Comparison of ENCODE assay signal across 14 cellular contexts in the genomic region with DNA sequence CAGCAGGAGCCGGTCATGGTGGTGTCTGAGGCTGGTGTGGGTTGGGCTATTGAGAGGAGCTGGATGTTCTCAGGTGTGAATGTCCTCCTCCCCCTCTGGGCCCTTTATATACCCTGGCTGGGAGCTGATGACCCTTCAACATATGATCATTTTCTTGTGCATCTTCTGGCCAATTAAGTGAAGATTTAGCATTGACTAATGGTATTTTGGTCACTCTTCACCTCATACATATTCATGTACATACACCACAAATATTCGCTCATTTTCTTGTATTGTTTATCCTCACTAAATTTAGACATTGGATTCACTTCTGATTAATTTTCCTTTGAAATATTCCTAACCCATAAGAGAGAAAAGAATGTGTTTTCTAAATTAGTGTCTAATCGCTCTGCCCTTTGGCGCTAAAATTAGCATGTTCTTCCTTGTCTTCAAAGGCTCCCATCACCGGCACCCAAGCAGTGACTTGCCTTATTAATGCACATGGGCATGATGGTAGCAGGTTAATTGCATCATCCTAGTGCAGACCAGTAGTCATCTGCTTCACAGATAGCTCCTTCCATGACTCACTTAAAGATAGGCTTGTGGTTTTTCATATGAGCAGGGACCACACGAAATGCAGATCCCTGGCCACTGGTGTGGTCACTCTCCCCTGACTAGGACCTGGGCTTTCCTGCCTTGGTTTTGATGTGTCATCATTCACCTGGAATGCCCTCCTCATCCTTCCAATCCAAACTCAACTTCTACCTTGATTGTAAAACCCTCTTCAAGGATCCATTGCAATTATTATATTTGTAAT. TPM values are rescaled to one million over a fixed set of nuclear protein-coding genes. Genes with fewer than 3 reads are reported as not detected.
DNase-seq lines count a peak whose midpoint lies in the region; ATAC-seq and TF ChIP-seq lines count a peak whose summit lies in the region.
"Had no signal": no experiment of that assay in that cellular context is flagged by ENCODE, and none has a peak within 500 bp of the region (broad histone marks: within the 10 kb centered on the region; RNA-seq: fewer than 3 reads in every experiment).

A gene with protein sequence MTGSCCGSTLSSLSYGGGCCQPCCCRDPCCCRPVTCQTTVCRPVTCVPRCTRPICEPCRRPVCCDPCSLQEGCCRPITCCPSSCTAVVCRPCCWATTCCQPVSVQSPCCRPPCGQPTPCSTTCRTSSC (minus strand): TSS at position 51 of the 796 bp plus-strand sequence. CDS start 34 bp downstream, at position 17.

- TF ChIP-seq POLR2A in thyroid gland (IDR thresholded peaks at IDR 0.05): no peak

- intact Hi-C loops in upper lobe of right lung (cut with DNase I): no loop called here
- intact Hi-C loops in thyroid gland (cut with DNase I): no loop called here

- H3K27ac ChIP-seq in upper lobe of right lung: no peak within 1 kb of the TSS
- no peak within 1 kb of the TSS for H3K27ac ChIP-seq in thyroid gland

- H3K27ac Mint-ChIP-seq in activated T-helper 17 cell treated with anti-CD3 and anti-CD28 coated beads, Interleukin-2, amount 50 U/mL, for 72 hours: no peak within 1 kb of the TSS
- H3K27ac Mint-ChIP-seq: activated CD8-positive, alpha-beta memory T cell treated with anti-CD3 and anti-CD28 coated beads, Interleukin-2, amount 10 ng/mL, durations not matched to agents 7 days and 5 days had no signal

- no peak within 1 kb of the TSS for H3K4me3 Mint-ChIP-seq in activated T-helper 17 cell treated with anti-CD3 and anti-CD28 coated beads, Interleukin-2, amount 50 U/mL, for 72 hours
- H3K4me3 Mint-ChIP-seq: activated CD8-positive, alpha-beta memory T cell treated with anti-CD3 and anti-CD28 coated beads, Interleukin-2, amount 10 ng/mL, durations not matched to agents 7 days and 5 days had no signal

- H3K27me3 ChIP-seq in BJ (ENCODE audit: control insufficient read depth, insufficient read depth, low read length) (no peaks in the 10 kb centered on the region), upper lobe of right lung (peaks cover 12% of the 10 kb centered on the region), thyroid gland (no peaks in the 10 kb centered on the region)

- H3K27me3 Mint-ChIP-seq in activated T-helper 17 cell treated with anti-CD3 and anti-CD28 coated beads, Interleukin-2, amount 50 U/mL, for 72 hours: peaks cover 12% of the 10 kb centered on the region

- CTCF ChIA-PET in BJ (lab: Yijun Ruan, JAX): interaction anchor here (1.6 to 2.0 kb wide), 2 partner anchors 18 to 157 kb away, joined by 3 to 8 read pairs; no protein-coding TSS in a partner anchor

- no peak for TF ChIP-seq CTCF in BJ (IDR thresholded peaks at IDR 0.05; ENCODE audit: insufficient read depth, low read depth, low read length)
- TF ChIP-seq CTCF in upper lobe of right lung (IDR thresholded peaks at IDR 0.05): no peak
- no peak for TF ChIP-seq CTCF in thyroid gland (IDR thresholded peaks at IDR 0.05)

- no peaks in the 10 kb centered on the region for H3K9me3 ChIP-seq in upper lobe of right lung
- no peaks in the 10 kb centered on the region for H3K9me3 ChIP-seq in thyroid gland

- H3K36me3 Mint-ChIP-seq in activated T-helper 17 cell treated with anti-CD3 and anti-CD28 coated beads, Interleukin-2, amount 50 U/mL, for 72 hours (ENCODE audit: low read depth): no peaks in the 10 kb centered on the region
- H3K36me3 Mint-ChIP-seq: activated CD8-positive, alpha-beta memory T cell treated with anti-CD3 and anti-CD28 coated beads, Interleukin-2, amount 10 ng/mL, durations not matched to agents 7 days and 5 days; naive B cell had no signal

- peaks cover 5% of the 10 kb centered on the region for H3K4me1 Mint-ChIP-seq in activated T-helper 17 cell treated with anti-CD3 and anti-CD28 coated beads, Interleukin-2, amount 50 U/mL, for 72 hours
- H3K4me1 Mint-ChIP-seq: naive B cell had no signal

- POLR2A ChIA-PET in BJ (lab: Charles Lee): no interaction called here

- peak; percentile 83 for DNase-seq in BJ (ENCODE audit: low read depth)
- peak; percentile 95 for DNase-seq in HT1080 (ENCODE audit: low read depth)
- DNase-seq in islet precursor cell: peak; percentile 84
- no peak for DNase-seq in NCI-H1105 treated with DMSO at 0.1 percent for 48 hours (lab: John Stamatoyannopoulos, UW)
- DNase-seq in NCI-H1092 treated with DMSO at 0.1 percent for 48 hours (lab: John Stamatoyannopoulos, UW): no peak
- no peak for DNase-seq in upper lobe of right lung
- DNase-seq in thyroid gland: no peak
- DNase-seq: activated CD8-positive, alpha-beta memory T cell treated with anti-CD3 and anti-CD28 coated beads, Interleukin-2, amount 10 ng/mL, durations not matched to agents 7 days and 5 days; DMS153; naive B cell; NCI-H2029; T-helper 9 cell had no signal

- 95 to 96% methylated on average over 5 of the region's 6 CpGs for whole genome bisulfite sequencing in thyroid gland, 2 donors

- H3K4me1 ChIP-seq in upper lobe of right lung (no peaks in the 10 kb centered on the region), thyroid gland (no peaks in the 10 kb centered on the region)

- H3K36me3 ChIP-seq in BJ (ENCODE audit: control insufficient read depth, insufficient read depth, low read length) (no peaks in the 10 kb centered on the region), upper lobe of right lung (no peaks in the 10 kb centered on the region), thyroid gland (no peaks in the 10 kb centered on the region)

- peak; percentile 44 for ATAC-seq in activated T-helper 17 cell treated with anti-CD3 and anti-CD28 coated beads, Interleukin-2, amount 50 U/mL, for 72 hours (replicated peaks)
- ATAC-seq in upper lobe of right lung: no peak
- ATAC-seq: activated CD8-positive, alpha-beta memory T cell treated with anti-CD3 and anti-CD28 coated beads, Interleukin-2, amount 10 ng/mL, durations not matched to agents 7 days and 5 days had no signal

- no peak within 1 kb of the TSS for H3K4me3 ChIP-seq in BJ (ENCODE audit: low read depth, low read length)
- no peak within 1 kb of the TSS for H3K4me3 ChIP-seq in upper lobe of right lung
- no peak within 1 kb of the TSS for H3K4me3 ChIP-seq in thyroid gland (replicated peaks in 1 of 3)

- H3K9me3 Mint-ChIP-seq in activated T-helper 17 cell treated with anti-CD3 and anti-CD28 coated beads, Interleukin-2, amount 50 U/mL, for 72 hours: no peaks in the 10 kb centered on the region

RNA-seq across cellular contexts. Expression of the gene that starts here (rescaled TPM):
- polyA plus RNA-seq in BJ (2011; rRNA removed): not detected in 2 replicates
- polyA minus RNA-seq in BJ (2011; rRNA and poly(A)+ RNA removed): not detected in 2 replicates
- not detected in 2 replicates for total RNA-seq in HT1080 (2014; rRNA removed; shearing (Covaris generic))
- not detected in 2 replicates for polyA plus RNA-seq in HT1080 (2015; cell fraction: cytosol; rRNA removed)
- not detected in 2 replicates for polyA plus RNA-seq in HT1080 (2015; cell fraction: nucleus; rRNA removed)
- not detected for total RNA-seq in activated T-helper 17 cell treated with anti-CD3 and anti-CD28 coated beads, Interleukin-2, amount 50 U/mL, for 72 hours
- total RNA-seq in upper lobe of right lung (not detected), thyroid gland (not detected)
- total RNA-seq: activated CD8-positive, alpha-beta memory T cell treated with anti-CD3 and anti-CD28 coated beads, Interleukin-2, amount 10 ng/mL, durations not matched to agents 7 days and 5 days had no signal
- polyA plus RNA-seq: adipose tissue had no signal

Comparison
In these comparisons a context has a peak if more than half of its experiments do, and no peak if none do; other contexts are left out.
1. Peak in DNase-seq in BJ; RNA of the gene not detected or under 1 TPM.
2. Peak in DNase-seq in HT1080; RNA of the gene not detected or under 1 TPM.
3. Peak in ATAC-seq in activated T-helper 17 cell treated with anti-CD3 and anti-CD28 coated beads, Interleukin-2, amount 50 U/mL, for 72 hours; RNA of the gene not detected or under 1 TPM.